8 cellular contexts compared by ENCODE assay signal in genomic region chr19:5680083-5680436, GRCh38. TPM values are rescaled to one million over a fixed set of nuclear protein-coding genes. Genes with fewer than 3 reads are reported as not detected.
DNase-seq lines count a peak whose midpoint lies in the region; ATAC-seq lines count a peak whose summit lies in the region.

No MANE protein-coding gene starts in this region.

- H3K27ac Mint-ChIP-seq in activated CD4-positive, alpha-beta T cell treated with anti-CD3 and anti-CD28 coated beads for 36 hours, result peak overlapping the region; percentile 92
- peak overlapping the region; percentile 87 for H3K27ac Mint-ChIP-seq in activated T-helper 2 cell treated with anti-CD3 and anti-CD28 coated beads, Interferon-gamma antibody, Interleukin-2, Interleukin-4, amounts not matched to agents 10 μg/mL and 5 μg/mL and 100 μg/mL, durations not matched to agents 14 hours and 24 hours and 36 hours

- peaks cover 20% of the 10 kb centered on the region for H3K4me1 Mint-ChIP-seq in activated CD4-positive, alpha-beta T cell treated with anti-CD3 and anti-CD28 coated beads for 36 hours
- H3K4me1 Mint-ChIP-seq in activated T-helper 2 cell treated with anti-CD3 and anti-CD28 coated beads, Interferon-gamma antibody, Interleukin-2, Interleukin-4, amounts not matched to agents 10 μg/mL and 5 μg/mL and 100 μg/mL, durations not matched to agents 14 hours and 24 hours and 36 hours (ENCODE audit: low read depth), result peaks cover 14% of the 10 kb centered on the region

- peak; percentile 1 for ATAC-seq in activated CD4-positive, alpha-beta T cell treated with anti-CD3 and anti-CD28 coated beads for 36 hours
- ATAC-seq in sciatic nerve, result peak; percentile 4

- peak overlapping the region; percentile 99 for H3K4me3 Mint-ChIP-seq in activated CD4-positive, alpha-beta T cell treated with anti-CD3 and anti-CD28 coated beads for 36 hours
- peak overlapping the region; percentile 95 for H3K4me3 Mint-ChIP-seq in activated T-helper 2 cell treated with anti-CD3 and anti-CD28 coated beads, Interferon-gamma antibody, Interleukin-2, Interleukin-4, amounts not matched to agents 10 μg/mL and 5 μg/mL and 100 μg/mL, durations not matched to agents 14 hours and 24 hours and 36 hours (ENCODE audit: low read depth)

- no peak for DNase-seq in activated CD4-positive, alpha-beta T cell treated with anti-CD3 and anti-CD28 coated beads for 36 hours
- no peak for DNase-seq in activated CD4-positive, alpha-beta T cell treated with anti-CD3 and anti-CD28 coated beads, Interleukin-2, amount 50 U/mL, for 1 hour
- DNase-seq in activated T-helper 2 cell treated with anti-CD3 and anti-CD28 coated beads, Interferon-gamma antibody, Interleukin-2, Interleukin-4, amounts not matched to agents 10 μg/mL and 5 μg/mL and 100 μg/mL, durations not matched to agents 14 hours and 24 hours and 36 hours (ENCODE audit: low spot score), result no peak
- peak; percentile 59 for DNase-seq in hepatic stellate cell (ENCODE audit: low spot score)
- peak; percentile 83 for DNase-seq in sciatic nerve (ENCODE audit: low spot score)
- no peak for DNase-seq in NCI-H1436 treated with DMSO at 0.1 percent for 48 hours (lab: John Stamatoyannopoulos, UW)
- DNase-seq in NCI-H2196 treated with DMSO at 0.1 percent for 48 hours (lab: John Stamatoyannopoulos, UW; ENCODE audit: unreplicated experiment), result no peak
- DNase-seq in G401 (ENCODE audit: low spot score), result no peak

- H3K36me3 Mint-ChIP-seq in activated CD4-positive, alpha-beta T cell treated with anti-CD3 and anti-CD28 coated beads for 36 hours (ENCODE audit: low read depth), result peaks cover 3% of the 10 kb centered on the region
- H3K36me3 Mint-ChIP-seq in activated T-helper 2 cell treated with anti-CD3 and anti-CD28 coated beads, Interferon-gamma antibody, Interleukin-2, Interleukin-4, amounts not matched to agents 10 μg/mL and 5 μg/mL and 100 μg/mL, durations not matched to agents 14 hours and 24 hours and 36 hours (ENCODE audit: low read depth), result no peaks in the 10 kb centered on the region

- CTCF ChIA-PET in activated CD4-positive, alpha-beta T cell treated with anti-CD3 and anti-CD28 coated beads for 36 hours (lab: Charles Lee), result no interaction called here

- POLR2A ChIA-PET in activated CD4-positive, alpha-beta T cell treated with anti-CD3 and anti-CD28 coated beads for 36 hours (lab: Charles Lee), result interaction anchor here (0.9 kb wide), 1 partner anchor 9 kb away, joined by 6 read pairs; no protein-coding TSS in a partner anchor

- in situ Hi-C loops in G401 (cut with HindIII; ENCODE audit: low sequenced_read_pairs), result no loop called here

- H3K27me3 Mint-ChIP-seq in activated CD4-positive, alpha-beta T cell treated with anti-CD3 and anti-CD28 coated beads for 36 hours, result no peaks in the 10 kb centered on the region
- H3K27me3 Mint-ChIP-seq in activated T-helper 2 cell treated with anti-CD3 and anti-CD28 coated beads, Interferon-gamma antibody, Interleukin-2, Interleukin-4, amounts not matched to agents 10 μg/mL and 5 μg/mL and 100 μg/mL, durations not matched to agents 14 hours and 24 hours and 36 hours (ENCODE audit: low read depth), result no peaks in the 10 kb centered on the region

- H3K9me3 Mint-ChIP-seq in activated CD4-positive, alpha-beta T cell treated with anti-CD3 and anti-CD28 coated beads for 36 hours (ENCODE audit: low read depth), result no peaks in the 10 kb centered on the region
- H3K9me3 Mint-ChIP-seq in activated T-helper 2 cell treated with anti-CD3 and anti-CD28 coated beads, Interferon-gamma antibody, Interleukin-2, Interleukin-4, amounts not matched to agents 10 μg/mL and 5 μg/mL and 100 μg/mL, durations not matched to agents 14 hours and 24 hours and 36 hours, result no peaks in the 10 kb centered on the region

- intact Hi-C loops in activated CD4-positive, alpha-beta T cell treated with anti-CD3 and anti-CD28 coated beads for 36 hours (cut with DNase I, micrococcal nuclease), result loop anchor here (1.0 to 10.0 kb wide), 21 partner anchors 10 to 1695 kb away; partner anchors contain the start of genes CATSPERD (in 2 of the 2), LONP1 (in 2 of the 2), RPL36 (in 2 of the 2) and VMAC (in 2 of the 2)
- intact Hi-C loops in activated T-helper 2 cell treated with anti-CD3 and anti-CD28 coated beads, Interferon-gamma antibody, Interleukin-2, Interleukin-4, amounts not matched to agents 10 μg/mL and 5 μg/mL and 100 μg/mL, durations not matched to agents 14 hours and 24 hours and 36 hours (cut with micrococcal nuclease), result loop anchor here (1.0 to 2.0 kb wide), 4 partner anchors 10 to 111 kb away; partner anchors contain the start of genes CATSPERD, DUS3L, LONP1 and RPL36
- intact Hi-C loops in sciatic nerve (cut with DNase I), result no loop called here

RNA-seq across cellular contexts. Expression of gene MICOS13, which starts 0.3 kb away (rescaled TPM):
- 10 to 100 TPM; 50.9 to 52.1 TPM for total RNA-seq in activated CD4-positive, alpha-beta T cell treated with anti-CD3 and anti-CD28 coated beads for 36 hours
- total RNA-seq in activated T-helper 2 cell treated with anti-CD3 and anti-CD28 coated beads, Interferon-gamma antibody, Interleukin-2, Interleukin-4, amounts not matched to agents 10 μg/mL and 5 μg/mL and 100 μg/mL, durations not matched to agents 14 hours and 24 hours and 36 hours, result 54.3 and 60.9 TPM in 2 replicates
- 35.9 TPM for total RNA-seq in sciatic nerve
- 36.5 and 74.5 TPM in 2 replicates for total RNA-seq in G401 (2014; rRNA removed; shearing (Covaris generic))

RNA-seq across cellular contexts. Expression of gene HSD11B1L, which starts 0.8 kb away (rescaled TPM):
- total RNA-seq in activated CD4-positive, alpha-beta T cell treated with anti-CD3 and anti-CD28 coated beads for 36 hours, result 1 to 10 TPM; 2.0 to 3.2 TPM
- 2.0 and 2.5 TPM in 2 replicates for total RNA-seq in activated T-helper 2 cell treated with anti-CD3 and anti-CD28 coated beads, Interferon-gamma antibody, Interleukin-2, Interleukin-4, amounts not matched to agents 10 μg/mL and 5 μg/mL and 100 μg/mL, durations not matched to agents 14 hours and 24 hours and 36 hours
- 3.7 TPM for total RNA-seq in sciatic nerve
- total RNA-seq in G401 (2014; rRNA removed; shearing (Covaris generic)), result 15.1 and 18.8 TPM in 2 replicates

RNA-seq across cellular contexts. Expression of gene RPL36, which starts 10.0 kb away (rescaled TPM):
- total RNA-seq in activated CD4-positive, alpha-beta T cell treated with anti-CD3 and anti-CD28 coated beads for 36 hours, result 1,000 to 10,000 TPM; 1,452 to 1,530 TPM
- 996 and 1,031 TPM in 2 replicates for total RNA-seq in activated T-helper 2 cell treated with anti-CD3 and anti-CD28 coated beads, Interferon-gamma antibody, Interleukin-2, Interleukin-4, amounts not matched to agents 10 μg/mL and 5 μg/mL and 100 μg/mL, durations not matched to agents 14 hours and 24 hours and 36 hours
- total RNA-seq in sciatic nerve, result 601 TPM
- total RNA-seq in G401 (2014; rRNA removed; shearing (Covaris generic)), result 758 and 1,281 TPM in 2 replicates

RNA-seq across cellular contexts. Expression of gene LONP1, which starts 39.9 kb away (rescaled TPM):
- total RNA-seq in activated CD4-positive, alpha-beta T cell treated with anti-CD3 and anti-CD28 coated beads for 36 hours, result 100 to 1,000 TPM; 287 to 315 TPM
- total RNA-seq in activated T-helper 2 cell treated with anti-CD3 and anti-CD28 coated beads, Interferon-gamma antibody, Interleukin-2, Interleukin-4, amounts not matched to agents 10 μg/mL and 5 μg/mL and 100 μg/mL, durations not matched to agents 14 hours and 24 hours and 36 hours, result 192 and 196 TPM in 2 replicates
- 48.8 TPM for total RNA-seq in sciatic nerve
- 240 and 246 TPM in 2 replicates for total RNA-seq in G401 (2014; rRNA removed; shearing (Covaris generic))

RNA-seq across cellular contexts. Expression of gene CATSPERD, which starts 40.4 kb away (rescaled TPM):
- total RNA-seq in activated CD4-positive, alpha-beta T cell treated with anti-CD3 and anti-CD28 coated beads for 36 hours, result not detected
- not detected in 2 replicates for total RNA-seq in activated T-helper 2 cell treated with anti-CD3 and anti-CD28 coated beads, Interferon-gamma antibody, Interleukin-2, Interleukin-4, amounts not matched to agents 10 μg/mL and 5 μg/mL and 100 μg/mL, durations not matched to agents 14 hours and 24 hours and 36 hours
- not detected for total RNA-seq in sciatic nerve
- not detected in 2 replicates for total RNA-seq in G401 (2014; rRNA removed; shearing (Covaris generic))

Comparison
In these comparisons a context has a peak if more than half of its experiments do, and no peak if none do; other contexts are left out.
1. DNase-seq: peak in hepatic stellate cell (single experiment) and sciatic nerve (single experiment); none in activated CD4-positive, alpha-beta T cell treated with anti-CD3 and anti-CD28 coated beads for 36 hours (single experiment), activated CD4-positive, alpha-beta T cell treated with anti-CD3 and anti-CD28 coated beads, Interleukin-2, amount 50 U/mL, for 1 hour (single experiment), activated T-helper 2 cell treated with anti-CD3 and anti-CD28 coated beads, Interferon-gamma antibody, Interleukin-2, Interleukin-4, amounts not matched to agents 10 μg/mL and 5 μg/mL and 100 μg/mL, durations not matched to agents 14 hours and 24 hours and 36 hours (single experiment), NCI-H1436 treated with DMSO at 0.1 percent for 48 hours (single experiment), NCI-H2196 treated with DMSO at 0.1 percent for 48 hours (single experiment) and G401 (single experiment).